In the genomic region with DNA sequence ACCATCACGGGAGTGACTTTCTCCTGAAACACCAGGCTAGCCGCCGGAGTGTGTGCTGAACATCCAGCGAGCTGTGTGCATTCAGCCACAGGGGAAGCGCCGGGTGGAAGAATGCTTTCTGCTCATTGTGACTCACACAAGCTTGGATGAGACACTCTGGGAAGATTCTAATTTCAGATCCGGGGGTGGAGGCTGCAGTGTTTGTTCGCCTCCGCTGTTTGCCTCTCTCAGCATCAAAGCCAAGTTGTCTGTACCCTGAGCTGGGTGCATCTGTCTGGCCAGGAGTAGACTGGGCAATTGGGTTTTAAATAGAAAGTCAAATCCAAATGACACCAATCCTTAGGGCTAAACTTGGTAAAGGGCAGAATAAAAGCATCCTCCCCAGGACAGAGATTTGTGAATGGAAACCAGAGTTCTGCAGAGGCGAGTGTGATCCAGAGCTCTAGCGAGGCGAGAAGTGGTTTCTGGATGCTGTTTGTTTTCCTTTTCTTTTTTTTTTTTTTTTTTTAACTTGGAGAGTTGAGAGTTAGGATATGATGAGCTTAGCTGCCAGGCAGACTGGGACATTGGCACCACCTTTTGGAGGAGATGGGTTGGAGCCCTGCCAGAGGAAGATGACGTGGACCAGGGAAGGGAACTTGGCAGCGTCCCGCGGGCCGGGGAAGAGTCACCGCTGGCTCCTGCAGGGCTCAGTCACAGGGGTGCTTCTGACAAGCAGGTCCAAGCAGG, we compare ENCODE assay signal across 11 cellular contexts.
DNase-seq lines count a peak whose midpoint lies in the region; ATAC-seq, FAIRE-seq and TF ChIP-seq lines count a peak whose summit lies in the region.
"Had no signal": no experiment of that assay in that cellular context is flagged by ENCODE, and none has a peak within 500 bp of the region (broad histone marks: within the 10 kb centered on the region; RNA-seq: fewer than 3 reads in every experiment).

No MANE protein-coding gene starts in this region.

- DNase-seq in MCF 10A (ENCODE audit: unreplicated experiment) (peak; percentile 95), breast epithelium (ENCODE audit: low spot score in 2 of 2) (no peak), cardiac fibroblast (ENCODE audit: low read depth in 2 of 2) (peak; percentile 62 to 77), HepG2 (ENCODE audit: low spot score) (peak; percentile 79), Kasumi-1 (lab: John Stamatoyannopoulos, UW) (no peak), natural killer cell (no peak), OCI-LY7 (ENCODE audit: low spot score) (no peak), SIG-M5 (lab: John Stamatoyannopoulos, UW) (no peak)
- DNase-seq: activated CD8-positive, alpha-beta memory T cell treated with anti-CD3 and anti-CD28 coated beads for 24 hours had no signal

- H3K4me3 Mint-ChIP-seq in MCF 10A (ENCODE audit: unreplicated experiment) (peak overlapping the region; percentile 24), natural killer cell (no peak overlapping the region)
- H3K4me3 Mint-ChIP-seq: memory B cell had no signal

- peak overlapping the region in 1 of 3 donors; percentile 11 for H3K4me3 ChIP-seq in breast epithelium
- no peak overlapping the region for H3K4me3 ChIP-seq in cardiac fibroblast (replicated peaks in 1 of 2; ENCODE audit: low read depth in 2 of 2, low read length in 2 of 2)
- H3K4me3 ChIP-seq in HepG2 (replicated peaks in 1 of 3; ENCODE audit: insufficient read depth in 1 of 3, low read depth in 2 of 3, low read length in 3 of 3): peak overlapping the region in 1 of 3 experiments; percentile 19; a peak in 2 of 6 replicates
- H3K4me3 ChIP-seq in OCI-LY7 (ENCODE audit: low read depth, low read length, poor library complexity, severe bottlenecking): no peak overlapping the region

- no peaks in the 10 kb centered on the region for H3K36me3 ChIP-seq in breast epithelium
- H3K36me3 ChIP-seq in HepG2 (replicated peaks in 1 of 2; ENCODE audit: control insufficient read depth in 1 of 2, insufficient read depth in 2 of 2, low read length in 2 of 2): no peaks in the 10 kb centered on the region
- H3K36me3 ChIP-seq in OCI-LY7 (ENCODE audit: insufficient read depth, low read length): no peaks in the 10 kb centered on the region

- 11% methylated on average over 14 of the region's 18 CpGs for WGBS in HepG2 (ENCODE audit: low lambda C conversion rate)

- H3K9me2 ChIP-seq in OCI-LY7 (ENCODE audit: insufficient read depth, low read length): no peaks in the 10 kb centered on the region

- no peak for TF ChIP-seq RAD21 in HepG2 (CRISPR knock-in tag; IDR thresholded peaks at IDR 0.05)

- H3K4me1 Mint-ChIP-seq in MCF 10A (ENCODE audit: insufficient read depth, unreplicated experiment) (peaks cover 9% of the 10 kb centered on the region), natural killer cell (peaks cover 20 to 31% of the 10 kb centered on the region in 2 donors)
- H3K4me1 Mint-ChIP-seq: memory B cell had no signal

- FAIRE-seq in HepG2 (lab: Jason Lieb, UNC): peak; percentile 85

- H4K20me1 ChIP-seq in HepG2 (ENCODE audit: insufficient read depth, low read length): no peaks in the 10 kb centered on the region
- H4K20me1 ChIP-seq in OCI-LY7 (ENCODE audit: insufficient read depth, low read length): no peaks in the 10 kb centered on the region

- H3K36me3 Mint-ChIP-seq in MCF 10A (ENCODE audit: insufficient read depth, unreplicated experiment): peaks cover 4% of the 10 kb centered on the region
- H3K36me3 Mint-ChIP-seq in natural killer cell: no peaks in the 10 kb centered on the region

- POLR2A ChIA-PET in MCF 10A (lab: Yijun Ruan, JAX) (interaction anchor here (0.6 to 1.3 kb wide), 8 partner anchors 10 to 632 kb away, joined by 3 to 7 read pairs (median 3); no protein-coding TSS in a partner anchor), HepG2 (lab: Yijun Ruan, JAX) (interaction anchor here (0.5 to 3.9 kb wide), 8 partner anchors 8 to 99 kb away, joined by 3 to 24 read pairs (median 10); no protein-coding TSS in a partner anchor), OCI-LY7 (lab: Charles Lee) (no interaction called here)

- TF ChIP-seq POLR2A in breast epithelium (IDR thresholded peaks at IDR 0.05) (no peak), HepG2 (IDR thresholded peaks at IDR 0.05; ENCODE audit: insufficient read depth in 1 of 2, low read depth in 2 of 2, low read length in 2 of 2) (no peak)

- H3K9ac ChIP-seq in HepG2 (ENCODE audit: insufficient read depth, low read depth, low read length): peak overlapping the region; percentile 43; the same call in 1 of the 2 replicates

- H3K4me2 ChIP-seq in HepG2 (ENCODE audit: low read depth, low read length) (peak overlapping the region; percentile 68), OCI-LY7 (ENCODE audit: low read length) (no peak overlapping the region)

- CTCF ChIA-PET in MCF 10A (lab: Yijun Ruan, JAX) (interaction anchor here (0.6 to 1.4 kb wide), 7 partner anchors 20 to 479 kb away, joined by 3 to 7 read pairs (median 3); partner anchors contain the start of gene PSAPL1), HepG2 (lab: Yijun Ruan, JAX; ENCODE audit: low intra/inter-chr PET ratio, low total read pairs) (no interaction called here), OCI-LY7 (lab: Charles Lee; ENCODE audit: unreplicated experiment) (no interaction called here)

- peak overlapping the region in 1 of 2 donors; percentile 12 for H3K27ac ChIP-seq in breast epithelium
- peak overlapping the region; percentile 64 for H3K27ac ChIP-seq in HepG2 (ENCODE audit: extremely low read length, insufficient read depth, low read length)
- no peak overlapping the region for H3K27ac ChIP-seq in OCI-LY7 (ENCODE audit: low read depth, low read length, poor library complexity, severe bottlenecking)
- H3K27ac ChIP-seq: C4-2B had no signal

- H3K9me3 ChIP-seq in breast epithelium (peaks cover 0 to 5% of the 10 kb centered on the region in 2 donors), HepG2 (ENCODE audit: low read length) (no peaks in the 10 kb centered on the region), OCI-LY7 (ENCODE audit: low read length) (no peaks in the 10 kb centered on the region)

- peaks cover 0 to 18% of the 10 kb centered on the region in 2 donors for H3K27me3 ChIP-seq in breast epithelium
- no peaks in the 10 kb centered on the region for H3K27me3 ChIP-seq in HepG2 (ENCODE audit: control insufficient read depth in 1 of 2, insufficient read depth in 2 of 2, low read length in 2 of 2)

- no TSS peak for BruUV-seq in MCF 10A (replicated peaks; lab: Mats Ljungman, UMichigan)
- BruUV-seq in HepG2 (replicated peaks; lab: Mats Ljungman, UMichigan): TSS peak; percentile 46
- BruUV-seq in OCI-LY7 (replicated peaks; lab: Mats Ljungman, UMichigan): no TSS peak

- no peak for TF ChIP-seq CTCF in MCF 10A (IDR thresholded peaks at IDR 0.05; ENCODE audit: unreplicated experiment)
- no peak for TF ChIP-seq CTCF in breast epithelium (IDR thresholded peaks at IDR 0.05)
- TF ChIP-seq CTCF in cardiac fibroblast (IDR thresholded peaks at IDR 0.05; ENCODE audit: low read depth, low read length): no peak
- no peak for TF ChIP-seq CTCF in HepG2 (CRISPR knock-in tag; IDR thresholded peaks at IDR 0.05)
- TF ChIP-seq CTCF in natural killer cell (IDR thresholded peaks at IDR 0.05): no peak
- TF ChIP-seq CTCF in OCI-LY7 (conservative IDR thresholded peaks at IDR 0.05; ENCODE audit: low read length): no peak

- H3K4me1 ChIP-seq in breast epithelium: no peaks in the 10 kb centered on the region
- peaks cover 43% of the 10 kb centered on the region for H3K4me1 ChIP-seq in HepG2 (ENCODE audit: insufficient read depth, low read length)
- H3K4me1 ChIP-seq in OCI-LY7 (ENCODE audit: insufficient read depth, low read length, poor library complexity, severe bottlenecking): no peaks in the 10 kb centered on the region

- H3K9me3 Mint-ChIP-seq in MCF 10A (ENCODE audit: unreplicated experiment): no peaks in the 10 kb centered on the region
- no peaks in the 10 kb centered on the region for H3K9me3 Mint-ChIP-seq in natural killer cell

- peaks cover 32% of the 10 kb centered on the region for H3K27me3 Mint-ChIP-seq in MCF 10A (ENCODE audit: insufficient read depth, unreplicated experiment)
- H3K27me3 Mint-ChIP-seq in natural killer cell (ENCODE audit: low read depth in 2 of 2): peaks cover 22 to 24% of the 10 kb centered on the region in 2 donors

- H3K79me2 ChIP-seq in HepG2 (ENCODE audit: insufficient read depth, low read length) (no peaks in the 10 kb centered on the region), OCI-LY7 (ENCODE audit: insufficient read depth, low read depth, low read length) (no peaks in the 10 kb centered on the region)

- TF ChIP-seq EP300 in HepG2 (IDR thresholded peaks at IDR 0.05; ENCODE audit: low read depth in 2 of 2, low read length in 2 of 2) (peak in 1 of 2 experiments; percentile 76; a peak in 2 of 4 replicates), HepG2 (CRISPR knock-in tag; IDR thresholded peaks at IDR 0.05; ENCODE audit: borderline replicate concordance) (no peak)

- H3K27ac Mint-ChIP-seq in MCF 10A (ENCODE audit: low read depth, unreplicated experiment): no peak overlapping the region
- H3K27ac Mint-ChIP-seq in natural killer cell: no peak overlapping the region
- H3K27ac Mint-ChIP-seq: memory B cell had no signal

- intact Hi-C loops in MCF 10A (cut with micrococcal nuclease): loop anchor here (10.0 kb wide), 1 partner anchor 106 kb away; no protein-coding TSS in a partner anchor
- intact Hi-C loops in breast epithelium (cut with DNase I; ENCODE audit: low total_unique reads): no loop called here
- intact Hi-C loops in HepG2 (cut with micrococcal nuclease; ENCODE audit: unreplicated experiment): loop anchor here (1.0 to 10.0 kb wide), 3 partner anchors 9 to 96 kb away; no protein-coding TSS in a partner anchor
- intact Hi-C loops in natural killer cell (cut with micrococcal nuclease): no loop called here
- intact Hi-C loops in OCI-LY7 (cut with micrococcal nuclease; ENCODE audit: unreplicated experiment): no loop called here

- in situ Hi-C loops in HepG2 (cut with HindIII; ENCODE audit: extremely low pct_ligation_motif_present, low pct_unique_long_range_greater_than_20kb): no loop called here

- ATAC-seq in HepG2 (peak; percentile 89), natural killer cell (no peak)

- H2AFZ ChIP-seq in HepG2 (ENCODE audit: low read length) (no peak overlapping the region), OCI-LY7 (ENCODE audit: low read length) (no peak overlapping the region)

TF ChIP-seq in HepG2, 621 proteins besides CTCF, POLR2A, EP300 and RAD21 (continues in another document):
- TF ChIP-seq SALL1 (CRISPR knock-in tag; IDR thresholded peaks at IDR 0.05) (no peak), TCF7 (IDR thresholded peaks at IDR 0.05; ENCODE audit: low read depth) (peak; percentile 67; the same call in 1 of the 2 replicates)

Comparison
In these comparisons a context has a peak if more than half of its experiments do, and no peak if none do; other contexts are left out.
1. DNase-seq: peak in MCF 10A (single experiment), cardiac fibroblast (2 of 2) and HepG2 (single experiment); none in breast epithelium (0 of 2), Kasumi-1 (0 of 2), natural killer cell (single experiment), OCI-LY7 (single experiment) and SIG-M5 (single experiment).
2. intact Hi-C loops: an anchor here in MCF 10A (10.0 kb wide) and HepG2 (1.0 to 10.0 kb wide); none called in breast epithelium, natural killer cell and OCI-LY7.